In genomic region chr6:53357576-53358343, GRCh38 we compare ENCODE assay signal across 1 cellular context.
TF ChIP-seq lines count a peak whose summit lies in the region.

No MANE protein-coding gene starts in this region.

TF ChIP-seq in HepG2, 621 proteins besides CTCF, POLR2A, EP300 and RAD21 (continued from another document and continues in another):
- no peak for TF ChIP-seq ZBTB3 (CRISPR knock-in tag; IDR thresholded peaks at IDR 0.05; ENCODE audit: borderline replicate concordance, low read depth)
- no peak for TF ChIP-seq E2F1 (CRISPR knock-in tag; IDR thresholded peaks at IDR 0.05)
- TF ChIP-seq NBN (conservative IDR thresholded peaks at IDR 0.05) = no peak
- no peak for TF ChIP-seq CEBPB (IDR thresholded peaks at IDR 0.05; ENCODE audit: borderline replicate concordance, low read depth, low read length)
- TF ChIP-seq NR2F1 (CRISPR knock-in tag; IDR thresholded peaks at IDR 0.05) = no peak; a peak in 1 of 4 replicates
- no peak for TF ChIP-seq ZNF570 (CRISPR knock-in tag; IDR thresholded peaks at IDR 0.05; ENCODE audit: borderline replicate concordance)
- no peak for TF ChIP-seq TFDP2 (CRISPR knock-in tag; IDR thresholded peaks at IDR 0.05)
- 0 out of 2 replicates have a peak, but pooled peaks have one; percentile 24 for TF ChIP-seq CBFB (CRISPR knock-in tag; IDR thresholded peaks at IDR 0.05)
- TF ChIP-seq BCL6 (CRISPR knock-in tag; IDR thresholded peaks at IDR 0.05) = peak; percentile 69
- 0 out of 2 replicates have a peak, but pooled peaks have one; percentile 3 for TF ChIP-seq ZNF512B (CRISPR knock-in tag; IDR thresholded peaks at IDR 0.05; ENCODE audit: borderline replicate concordance)
- no peak for TF ChIP-seq HNF1A (IDR thresholded peaks at IDR 0.05; ENCODE audit: low read depth)
- no peak for TF ChIP-seq HNF1A (CRISPR knock-in tag; IDR thresholded peaks at IDR 0.05; ENCODE audit: borderline replicate concordance)
- TF ChIP-seq MAFF (IDR thresholded peaks at IDR 0.05; ENCODE audit: low read depth, low read length) = no peak
- peak; percentile 64 for TF ChIP-seq FOXA3 (CRISPR knock-in tag; IDR thresholded peaks at IDR 0.05)
- TF ChIP-seq CSRNP2 (CRISPR knock-in tag; conservative IDR thresholded peaks at IDR 0.05; ENCODE audit: low read depth) = no peak
- TF ChIP-seq ZBTB33 (CRISPR knock-in tag; IDR thresholded peaks at IDR 0.05) = no peak
- TF ChIP-seq THYN1 (CRISPR knock-in tag; IDR thresholded peaks at IDR 0.05; ENCODE audit: borderline replicate concordance, low read depth) = no peak
- no peak for TF ChIP-seq LBX2 (CRISPR knock-in tag; IDR thresholded peaks at IDR 0.05; ENCODE audit: borderline replicate concordance)
- no peak for TF ChIP-seq GATAD1 (CRISPR knock-in tag; IDR thresholded peaks at IDR 0.05)
- no peak for TF ChIP-seq THRA (CRISPR knock-in tag; IDR thresholded peaks at IDR 0.05; ENCODE audit: borderline replicate concordance)
- TF ChIP-seq HNRNPK (IDR thresholded peaks at IDR 0.05; ENCODE audit: low read depth, low read length, poor library complexity, severe bottlenecking) = no peak
- no peak for TF ChIP-seq ZNF143 (CRISPR knock-in tag; IDR thresholded peaks at IDR 0.05)
- no peak for TF ChIP-seq ARID3A (IDR thresholded peaks at IDR 0.05; ENCODE audit: low read depth, low read length)
- no peak for TF ChIP-seq NFE2 (CRISPR knock-in tag; IDR thresholded peaks at IDR 0.05)
- no peak for TF ChIP-seq ZNF772 (CRISPR knock-in tag; IDR thresholded peaks at IDR 0.05)
- TF ChIP-seq ZMAT3 (CRISPR knock-in tag; conservative IDR thresholded peaks at IDR 0.05) = no peak
- no peak for TF ChIP-seq GLI4 (CRISPR knock-in tag; IDR thresholded peaks at IDR 0.05; ENCODE audit: borderline replicate concordance)
- TF ChIP-seq IRF9 (CRISPR knock-in tag; IDR thresholded peaks at IDR 0.05; ENCODE audit: borderline replicate concordance) = no peak
- no peak for TF ChIP-seq ARID2 (CRISPR knock-in tag; IDR thresholded peaks at IDR 0.05; ENCODE audit: borderline replicate concordance)
- TF ChIP-seq ZKSCAN5 (CRISPR knock-in tag; IDR thresholded peaks at IDR 0.05) = no peak
- no peak for TF ChIP-seq SMAD1 (CRISPR knock-in tag; IDR thresholded peaks at IDR 0.05; ENCODE audit: borderline replicate concordance, low read depth)
- no peak for TF ChIP-seq ARNTL (CRISPR knock-in tag; IDR thresholded peaks at IDR 0.05)
- no peak for TF ChIP-seq KDM6A (CRISPR knock-in tag; IDR thresholded peaks at IDR 0.05; ENCODE audit: low read depth)
- 0 out of 2 replicates have a peak, but pooled peaks have one; percentile 48 for TF ChIP-seq GFI1 (CRISPR knock-in tag; IDR thresholded peaks at IDR 0.05; ENCODE audit: borderline replicate concordance)
- no peak for TF ChIP-seq ZNF280B (CRISPR knock-in tag; IDR thresholded peaks at IDR 0.05; ENCODE audit: borderline replicate concordance)
- TF ChIP-seq ZNF704 (CRISPR knock-in tag; IDR thresholded peaks at IDR 0.05; ENCODE audit: borderline replicate concordance) = no peak
- TF ChIP-seq SATB2 (CRISPR knock-in tag; IDR thresholded peaks at IDR 0.05) = no peak
- no peak for TF ChIP-seq SALL2 (CRISPR knock-in tag; IDR thresholded peaks at IDR 0.05)
- TF ChIP-seq POLR2G (IDR thresholded peaks at IDR 0.05; ENCODE audit: low read depth, low read length) = no peak
